Comparison of ENCODE assay signal across 1 cellular context in the genomic region with DNA sequence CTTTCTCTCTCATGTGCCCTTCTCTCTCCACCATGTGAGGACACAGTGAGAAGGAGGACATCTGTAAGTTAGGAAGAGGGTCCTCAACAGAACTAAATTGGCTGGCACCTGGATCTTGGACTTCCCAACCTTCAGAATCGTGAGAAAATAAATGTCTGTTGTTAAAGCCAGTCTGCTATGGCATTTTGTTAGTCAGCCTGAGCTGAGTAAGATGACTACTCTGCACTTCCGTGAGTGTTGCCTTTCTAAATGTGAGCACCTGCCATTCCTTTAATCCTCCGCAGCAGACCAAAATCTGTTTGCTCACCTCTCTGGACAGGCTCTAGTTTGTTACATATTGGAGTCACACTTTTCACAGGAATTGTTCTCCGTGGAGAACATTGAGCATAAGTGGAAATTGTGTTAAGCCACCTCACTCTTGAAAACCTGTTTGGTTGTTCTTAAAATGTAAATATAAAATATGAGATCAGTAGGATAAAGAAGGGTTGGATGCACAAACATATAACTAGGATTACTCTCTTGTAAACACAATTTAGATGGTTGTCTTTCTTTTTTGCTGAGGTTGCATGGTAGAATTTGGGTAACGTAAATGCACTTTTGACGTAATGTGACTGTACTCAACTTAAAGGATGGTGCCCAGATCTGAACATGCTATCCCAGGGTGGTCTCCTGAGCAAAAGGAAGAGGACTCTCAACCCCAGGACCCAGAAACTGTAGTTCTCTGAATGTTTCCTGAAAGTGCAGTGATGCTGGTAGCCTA.
TF ChIP-seq lines count a peak whose summit lies in the region.

No MANE protein-coding gene starts in this region.

TF ChIP-seq in HepG2, 621 proteins besides CTCF, POLR2A, EP300 and RAD21 (continued from another document):
- TF ChIP-seq, protein P1, sequence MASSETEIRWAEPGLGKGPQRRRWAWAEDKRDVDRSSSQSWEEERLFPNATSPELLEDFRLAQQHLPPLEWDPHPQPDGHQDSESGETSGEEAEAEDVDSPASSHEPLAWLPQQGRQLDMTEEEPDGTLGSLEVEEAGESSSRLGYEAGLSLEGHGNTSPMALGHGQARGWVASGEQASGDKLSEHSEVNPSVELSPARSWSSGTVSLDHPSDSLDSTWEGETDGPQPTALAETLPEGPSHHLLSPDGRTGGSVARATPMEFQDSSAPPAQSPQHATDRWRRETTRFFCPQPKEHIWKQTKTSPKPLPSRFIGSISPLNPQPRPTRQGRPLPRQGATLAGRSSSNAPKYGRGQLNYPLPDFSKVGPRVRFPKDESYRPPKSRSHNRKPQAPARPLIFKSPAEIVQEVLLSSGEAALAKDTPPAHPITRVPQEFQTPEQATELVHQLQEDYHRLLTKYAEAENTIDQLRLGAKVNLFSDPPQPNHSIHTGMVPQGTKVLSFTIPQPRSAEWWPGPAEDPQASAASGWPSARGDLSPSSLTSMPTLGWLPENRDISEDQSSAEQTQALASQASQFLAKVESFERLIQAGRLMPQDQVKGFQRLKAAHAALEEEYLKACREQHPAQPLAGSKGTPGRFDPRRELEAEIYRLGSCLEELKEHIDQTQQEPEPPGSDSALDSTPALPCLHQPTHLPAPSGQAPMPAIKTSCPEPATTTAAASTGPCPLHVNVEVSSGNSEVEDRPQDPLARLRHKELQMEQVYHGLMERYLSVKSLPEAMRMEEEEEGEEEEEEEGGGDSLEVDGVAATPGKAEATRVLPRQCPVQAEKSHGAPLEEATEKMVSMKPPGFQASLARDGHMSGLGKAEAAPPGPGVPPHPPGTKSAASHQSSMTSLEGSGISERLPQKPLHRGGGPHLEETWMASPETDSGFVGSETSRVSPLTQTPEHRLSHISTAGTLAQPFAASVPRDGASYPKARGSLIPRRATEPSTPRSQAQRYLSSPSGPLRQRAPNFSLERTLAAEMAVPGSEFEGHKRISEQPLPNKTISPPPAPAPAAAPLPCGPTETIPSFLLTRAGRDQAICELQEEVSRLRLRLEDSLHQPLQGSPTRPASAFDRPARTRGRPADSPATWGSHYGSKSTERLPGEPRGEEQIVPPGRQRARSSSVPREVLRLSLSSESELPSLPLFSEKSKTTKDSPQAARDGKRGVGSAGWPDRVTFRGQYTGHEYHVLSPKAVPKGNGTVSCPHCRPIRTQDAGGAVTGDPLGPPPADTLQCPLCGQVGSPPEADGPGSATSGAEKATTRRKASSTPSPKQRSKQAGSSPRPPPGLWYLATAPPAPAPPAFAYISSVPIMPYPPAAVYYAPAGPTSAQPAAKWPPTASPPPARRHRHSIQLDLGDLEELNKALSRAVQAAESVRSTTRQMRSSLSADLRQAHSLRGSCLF (CRISPR knock-in tag; IDR thresholded peaks at IDR 0.05; ENCODE audit: borderline replicate concordance) = no peak
- TF ChIP-seq, protein P2, sequence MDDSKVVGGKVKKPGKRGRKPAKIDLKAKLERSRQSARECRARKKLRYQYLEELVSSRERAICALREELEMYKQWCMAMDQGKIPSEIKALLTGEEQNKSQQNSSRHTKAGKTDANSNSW (CRISPR knock-in tag; IDR thresholded peaks at IDR 0.05; ENCODE audit: borderline replicate concordance) = no peak
- TF ChIP-seq MAFK (conservative IDR thresholded peaks at IDR 0.05 in 1 of 2, IDR thresholded peaks at IDR 0.05 in 1 of 2; ENCODE audit: low read length in 2 of 2) = peak; percentile 56 to 73
- TF ChIP-seq RXRA (CRISPR knock-in tag; IDR thresholded peaks at IDR 0.05) = no peak
- TF ChIP-seq MAFF (IDR thresholded peaks at IDR 0.05; ENCODE audit: low read depth, low read length) = peak; percentile 69
- TF ChIP-seq, protein P3, sequence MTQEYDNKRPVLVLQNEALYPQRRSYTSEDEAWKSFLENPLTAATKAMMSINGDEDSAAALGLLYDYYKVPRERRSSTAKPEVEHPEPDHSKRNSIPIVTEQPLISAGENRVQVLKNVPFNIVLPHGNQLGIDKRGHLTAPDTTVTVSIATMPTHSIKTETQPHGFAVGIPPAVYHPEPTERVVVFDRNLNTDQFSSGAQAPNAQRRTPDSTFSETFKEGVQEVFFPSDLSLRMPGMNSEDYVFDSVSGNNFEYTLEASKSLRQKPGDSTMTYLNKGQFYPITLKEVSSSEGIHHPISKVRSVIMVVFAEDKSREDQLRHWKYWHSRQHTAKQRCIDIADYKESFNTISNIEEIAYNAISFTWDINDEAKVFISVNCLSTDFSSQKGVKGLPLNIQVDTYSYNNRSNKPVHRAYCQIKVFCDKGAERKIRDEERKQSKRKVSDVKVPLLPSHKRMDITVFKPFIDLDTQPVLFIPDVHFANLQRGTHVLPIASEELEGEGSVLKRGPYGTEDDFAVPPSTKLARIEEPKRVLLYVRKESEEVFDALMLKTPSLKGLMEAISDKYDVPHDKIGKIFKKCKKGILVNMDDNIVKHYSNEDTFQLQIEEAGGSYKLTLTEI (CRISPR knock-in tag; conservative IDR thresholded peaks at IDR 0.05) = no peak
- TF ChIP-seq ZNF557 (CRISPR knock-in tag; IDR thresholded peaks at IDR 0.05) = no peak
- TF ChIP-seq ZNF607 (CRISPR knock-in tag; IDR thresholded peaks at IDR 0.05; ENCODE audit: borderline replicate concordance) = no peak
- no peak for TF ChIP-seq GZF1 (CRISPR knock-in tag; IDR thresholded peaks at IDR 0.05)
TF ChIP-seq in HepG2: peak in this region for 2.
